2 cellular contexts compared by ENCODE assay signal in genomic region chr3:176795897-176796296, GRCh38.
TF ChIP-seq lines count a peak whose summit lies in the region.

No MANE protein-coding gene starts in this region.

TF ChIP-seq in IMR-90, 13 proteins besides CTCF, POLR2A, EP300 and RAD21 (continued from another document):
- TF ChIP-seq SMC3 (IDR thresholded peaks at IDR 0.05; ENCODE audit: low read depth, low read length) (no peak), BHLHE40 (IDR thresholded peaks at IDR 0.05; ENCODE audit: low read depth, low read length) (no peak), FOS (IDR thresholded peaks at IDR 0.05; ENCODE audit: low read depth, low read length) (no peak), MXI1 (IDR thresholded peaks at IDR 0.05; ENCODE audit: borderline replicate concordance, low read depth, low read length) (no peak), CHD1 (IDR thresholded peaks at IDR 0.05; ENCODE audit: low read depth, low read length) (no peak)
- TF ChIP-seq, protein P1, sequence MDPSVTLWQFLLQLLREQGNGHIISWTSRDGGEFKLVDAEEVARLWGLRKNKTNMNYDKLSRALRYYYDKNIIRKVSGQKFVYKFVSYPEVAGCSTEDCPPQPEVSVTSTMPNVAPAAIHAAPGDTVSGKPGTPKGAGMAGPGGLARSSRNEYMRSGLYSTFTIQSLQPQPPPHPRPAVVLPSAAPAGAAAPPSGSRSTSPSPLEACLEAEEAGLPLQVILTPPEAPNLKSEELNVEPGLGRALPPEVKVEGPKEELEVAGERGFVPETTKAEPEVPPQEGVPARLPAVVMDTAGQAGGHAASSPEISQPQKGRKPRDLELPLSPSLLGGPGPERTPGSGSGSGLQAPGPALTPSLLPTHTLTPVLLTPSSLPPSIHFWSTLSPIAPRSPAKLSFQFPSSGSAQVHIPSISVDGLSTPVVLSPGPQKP (IDR thresholded peaks at IDR 0.05; ENCODE audit: borderline replicate concordance, low read depth, low read length): no peak

TF ChIP-seq in WTC11, 78 proteins besides CTCF, POLR2A, EP300 and RAD21 (continued from another document):
- no peak for TF ChIP-seq ZSCAN18 (CRISPR knock-in tag; IDR thresholded peaks at IDR 0.05)
